ENCODE assay signal across 11 cellular contexts in genomic region chr22:36449776-36450175, GRCh38. TPM values are rescaled to one million over a fixed set of nuclear protein-coding genes. Genes with fewer than 3 reads are reported as not detected.
DNase-seq lines count a peak whose midpoint lies in the region; ATAC-seq and TF ChIP-seq lines count a peak whose summit lies in the region.
"Had no signal": no experiment of that assay in that cellular context is flagged by ENCODE, and none has a peak within 500 bp of the region (broad histone marks: within the 10 kb centered on the region; RNA-seq: fewer than 3 reads in every experiment).

No MANE protein-coding gene starts in this region.

- TF ChIP-seq CTCF in colonic mucosa (IDR thresholded peaks at IDR 0.05), result no peak

- no peak overlapping the region for H2AK5ac ChIP-seq in mesendoderm (ENCODE audit: low read length)

- peaks cover 38% of the 10 kb centered on the region for H3K4me1 Mint-ChIP-seq in activated naive CD8-positive, alpha-beta T cell treated with anti-CD3 and anti-CD28 coated beads for 36 hours
- peaks cover 56% of the 10 kb centered on the region for H3K4me1 Mint-ChIP-seq in activated naive CD8-positive, alpha-beta T cell treated with anti-CD3 and anti-CD28 coated beads, Interleukin-2, amount 50 U/mL, for 24 hours

- H3K27ac ChIP-seq in colonic mucosa, result no peak overlapping the region
- H3K27ac ChIP-seq in mesendoderm (ENCODE audit: low read depth, low read length), result no peak overlapping the region
- peak overlapping the region; percentile 17 for H3K27ac ChIP-seq in temporal lobe (ENCODE audit: low read depth, low read length)

- H3K79me1 ChIP-seq in mesendoderm (ENCODE audit: low read length), result no peaks in the 10 kb centered on the region

- peak overlapping the region; percentile 28 to 40 for H3K9ac ChIP-seq in colonic mucosa (ENCODE audit: low read depth in 2 of 2, low read length in 2 of 2)
- H3K9ac ChIP-seq in mesendoderm (ENCODE audit: low read length), result no peak overlapping the region

- peaks cover 2% of the 10 kb centered on the region for H3K36me3 Mint-ChIP-seq in activated naive CD8-positive, alpha-beta T cell treated with anti-CD3 and anti-CD28 coated beads for 36 hours
- H3K36me3 Mint-ChIP-seq in activated naive CD8-positive, alpha-beta T cell treated with anti-CD3 and anti-CD28 coated beads, Interleukin-2, amount 50 U/mL, for 24 hours (ENCODE audit: low read depth), result no peaks in the 10 kb centered on the region

- H3K18ac ChIP-seq in mesendoderm (ENCODE audit: low read length), result no peak overlapping the region

- H3K4me2 ChIP-seq in mesendoderm (ENCODE audit: low read length), result no peak overlapping the region

- no peak overlapping the region for H3K4ac ChIP-seq in mesendoderm (ENCODE audit: low read depth, low read length)

- no peak for ATAC-seq in activated naive CD8-positive, alpha-beta T cell treated with anti-CD3 and anti-CD28 coated beads, Interleukin-2, amount 50 U/mL, for 24 hours
- ATAC-seq in GM18858 (IDR thresholded peaks at IDR 0.05; ENCODE audit: unreplicated experiment), result no peak

- intact Hi-C loops in colonic mucosa (cut with DNase I), result no loop called here

- H3K4me3 Mint-ChIP-seq in activated naive CD8-positive, alpha-beta T cell treated with anti-CD3 and anti-CD28 coated beads for 36 hours, result no peak overlapping the region
- H3K4me3 Mint-ChIP-seq in activated naive CD8-positive, alpha-beta T cell treated with anti-CD3 and anti-CD28 coated beads, Interleukin-2, amount 50 U/mL, for 24 hours, result no peak overlapping the region

- H3K56ac ChIP-seq in mesendoderm (ENCODE audit: low read length), result peak overlapping the region; percentile 54

- no peaks in the 10 kb centered on the region for H3K9me3 Mint-ChIP-seq in activated naive CD8-positive, alpha-beta T cell treated with anti-CD3 and anti-CD28 coated beads for 36 hours
- H3K9me3 Mint-ChIP-seq in activated naive CD8-positive, alpha-beta T cell treated with anti-CD3 and anti-CD28 coated beads, Interleukin-2, amount 50 U/mL, for 24 hours, result no peaks in the 10 kb centered on the region

- H2BK15ac ChIP-seq in mesendoderm (replicated peaks; ENCODE audit: low read depth), result no peak overlapping the region

- peaks cover 13% of the 10 kb centered on the region for H3K4me1 ChIP-seq in colonic mucosa
- no peaks in the 10 kb centered on the region for H3K4me1 ChIP-seq in mesendoderm (ENCODE audit: control insufficient read depth, low read depth, low read length)

- no peak for DNase-seq in activated naive CD8-positive, alpha-beta T cell treated with anti-CD3 and anti-CD28 coated beads for 36 hours
- no peak for DNase-seq in activated naive CD8-positive, alpha-beta T cell treated with anti-CD3 and anti-CD28 coated beads, Interleukin-2, amount 50 U/mL, for 24 hours
- DNase-seq in colonic mucosa (no peak), mesendoderm (no peak), NCI-H2107 (lab: John Stamatoyannopoulos, UW) (no peak), COLO668 (lab: John Stamatoyannopoulos, UW; ENCODE audit: unreplicated experiment) (no peak)
- DNase-seq: HCEC 1CT, NCI-H187 treated with DMSO at 0.1 percent for 48 hours, NCI-H524 treated with DMSO at 0.1 percent for 48 hours had no signal

- no peaks in the 10 kb centered on the region for H3K27me3 Mint-ChIP-seq in activated naive CD8-positive, alpha-beta T cell treated with anti-CD3 and anti-CD28 coated beads for 36 hours
- H3K27me3 Mint-ChIP-seq in activated naive CD8-positive, alpha-beta T cell treated with anti-CD3 and anti-CD28 coated beads, Interleukin-2, amount 50 U/mL, for 24 hours, result no peaks in the 10 kb centered on the region

- no peaks in the 10 kb centered on the region for H3K9me3 ChIP-seq in colonic mucosa

- no peaks in the 10 kb centered on the region for H3K79me2 ChIP-seq in mesendoderm (ENCODE audit: control insufficient read depth, insufficient read depth, low read length)

- no CpG with 5 or more reads among the region's 7 CpGs for WGBS in mesendoderm (ENCODE audit: extremely low coverage, insufficient coverage, low lambda C conversion rate)

- H3K27me3 ChIP-seq in colonic mucosa, result no peaks in the 10 kb centered on the region
- no peaks in the 10 kb centered on the region for H3K27me3 ChIP-seq in mesendoderm (ENCODE audit: insufficient read depth, low read length, poor library complexity)

- H3K36me3 ChIP-seq in colonic mucosa (no peaks in the 10 kb centered on the region), mesendoderm (ENCODE audit: control insufficient read depth, insufficient read depth, low read length) (no peaks in the 10 kb centered on the region)

- H4K8ac ChIP-seq in mesendoderm (ENCODE audit: low read depth, low read length), result no peak overlapping the region

- H3K27ac Mint-ChIP-seq in activated naive CD8-positive, alpha-beta T cell treated with anti-CD3 and anti-CD28 coated beads for 36 hours, result peak overlapping the region; percentile 70
- H3K27ac Mint-ChIP-seq in activated naive CD8-positive, alpha-beta T cell treated with anti-CD3 and anti-CD28 coated beads, Interleukin-2, amount 50 U/mL, for 24 hours, result no peak overlapping the region

- H2BK5ac ChIP-seq in mesendoderm (ENCODE audit: low read length), result no peak overlapping the region

- no peak overlapping the region for H3K23ac ChIP-seq in mesendoderm (ENCODE audit: low read length)

- H4K5ac ChIP-seq in mesendoderm (ENCODE audit: low read length), result no peak overlapping the region

- no peak overlapping the region for H2BK120ac ChIP-seq in mesendoderm (ENCODE audit: low read depth, low read length)

- H3K4me3 ChIP-seq in colonic mucosa, result no peak overlapping the region
- H3K4me3 ChIP-seq in mesendoderm (ENCODE audit: low read length), result no peak overlapping the region

RNA-seq across cellular contexts. Expression of gene TXN2, which starts 31.7 kb away (rescaled TPM):
- 100 to 1,000 TPM; 112 to 113 TPM for total RNA-seq in activated naive CD8-positive, alpha-beta T cell treated with anti-CD3 and anti-CD28 coated beads for 36 hours
- total RNA-seq in colonic mucosa, result 100 to 1,000 TPM; 101 to 142 TPM
- 46.4 TPM for polyA plus RNA-seq in mesendoderm (2013, experiment 1 of 2)
- 47.9 TPM for polyA plus RNA-seq in mesendoderm (2013, experiment 2 of 2)
- 15.5 TPM for total RNA-seq in temporal lobe

RNA-seq across cellular contexts. Expression of gene FOXRED2, which starts 57.1 kb away (rescaled TPM):
- 10 to 100 TPM; 26.0 to 28.4 TPM for total RNA-seq in activated naive CD8-positive, alpha-beta T cell treated with anti-CD3 and anti-CD28 coated beads for 36 hours
- total RNA-seq in colonic mucosa (10 to 100 TPM in 1 of 2 donors, 1 to 10 TPM in 1; 3.6 to 14.3 TPM), temporal lobe (10.3 TPM)
- 11.4 TPM for polyA plus RNA-seq in mesendoderm (2013, experiment 1 of 2)
- polyA plus RNA-seq in mesendoderm (2013, experiment 2 of 2), result 11.7 TPM
